In genomic region chr10:5496261-5497250, GRCh38 we compare ENCODE assay signal across 22 cellular contexts. TPM values are rescaled to one million over a fixed set of nuclear protein-coding genes. Genes with fewer than 3 reads are reported as not detected.
DNase-seq lines count a peak whose midpoint lies in the region; TF ChIP-seq lines count a peak whose summit lies in the region.
"Had no signal": no experiment of that assay in that cellular context is flagged by ENCODE, and none has a peak within 500 bp of the region (broad histone marks: within the 10 kb centered on the region; RNA-seq: fewer than 3 reads in every experiment).

No MANE protein-coding gene starts in this region.

- DNase-seq in activated effector memory CD4-positive, alpha-beta T cell treated with anti-CD3 and anti-CD28 coated beads, Interleukin-2, amount 50 U/mL, for 16 hours, result peak; percentile 49
- no peak for DNase-seq in activated effector memory CD4-positive, alpha-beta T cell treated with Interleukin-2 at 50 U/mL for 16 hours
- peak; percentile 50 for DNase-seq in coronary artery (ENCODE audit: low spot score)
- peak in 1 of 2 donors; percentile 71 for DNase-seq in suprapubic skin (ENCODE audit: low spot score in 2 of 2)
- no peak for DNase-seq in NCI-H1105 (lab: John Stamatoyannopoulos, UW)
- DNase-seq in NCI-H446 treated with DMSO at 0.1 percent for 48 hours (lab: John Stamatoyannopoulos, UW), result no peak
- DNase-seq in glomerular visceral epithelial cell (ENCODE audit: extremely low spot score), result no peak
- DNase-seq: 8988T; CD8-positive, alpha-beta T cell; DMS79 treated with DMSO at 0.1 percent for 48 hours; H9; MV-4-11; NCI-H1417 treated with DMSO at 0.1 percent for 48 hours; NCI-H2081; NCI-H510A; NCI-H82; PC-3; SK-N-SH had no signal

- no peak for TF ChIP-seq CTCF in coronary artery (IDR thresholded peaks at IDR 0.05)
- TF ChIP-seq CTCF in suprapubic skin (IDR thresholded peaks at IDR 0.05), result no peak

- H3K27me3 ChIP-seq in mucosa of stomach (ENCODE audit: control insufficient read depth, insufficient read depth, low read length) (no peaks in the 10 kb centered on the region), suprapubic skin (no peaks in the 10 kb centered on the region)

- no peak for TF ChIP-seq EP300 in suprapubic skin (IDR thresholded peaks at IDR 0.05)

- H3K36me3 ChIP-seq in mucosa of stomach (ENCODE audit: control insufficient read depth, insufficient read depth, low read length), result no peaks in the 10 kb centered on the region
- H3K36me3 ChIP-seq in suprapubic skin, result no peaks in the 10 kb centered on the region

- H3K27ac ChIP-seq in coronary artery (no peak overlapping the region), suprapubic skin (peak overlapping the region; percentile 82)

- H3K4me1 ChIP-seq in mucosa of stomach (ENCODE audit: control insufficient read depth, insufficient read depth, low read length) (peaks cover 30% of the 10 kb centered on the region), suprapubic skin (peaks cover 38% of the 10 kb centered on the region)

- WGBS in suprapubic skin, result 72% methylated on average over 11 of the region's 25 CpGs

- H3K9me3 ChIP-seq in mucosa of stomach (ENCODE audit: control insufficient read depth, low read length), result no peaks in the 10 kb centered on the region
- H3K9me3 ChIP-seq in suprapubic skin, result no peaks in the 10 kb centered on the region
- H3K9me3 ChIP-seq: SK-N-SH had no signal

- H3K4me3 ChIP-seq in coronary artery (no peak overlapping the region), mucosa of stomach (ENCODE audit: low read length) (no peak overlapping the region), suprapubic skin (peak overlapping the region; percentile 37)
- H3K4me3 ChIP-seq: GM12878 had no signal

- H3K9ac ChIP-seq in mucosa of stomach (ENCODE audit: low read length), result peak overlapping the region; percentile 40
- H3K9ac ChIP-seq: SK-N-SH had no signal

- TF ChIP-seq POLR2A in suprapubic skin (IDR thresholded peaks at IDR 0.05), result no peak

RNA-seq across cellular contexts. Expression of gene CALML5, which starts 2.8 kb away (rescaled TPM):
- 1,000 to 10,000 TPM in 3 of 4 donors, 100 to 1,000 TPM in 1; 429 to 3,135 (median 2,230) TPM for total RNA-seq in suprapubic skin
- total RNA-seq: CD8-positive, alpha-beta T cell; GM12878; H9; PC-3; Right ventricle myocardium inferior had no signal

RNA-seq across cellular contexts. Expression of gene CALML3, which starts 28.2 kb away (rescaled TPM):
- 100 to 1,000 TPM in 2 of 4 donors, 10 to 100 TPM in 2; 27.4 to 296 (median 105) TPM for total RNA-seq in suprapubic skin
- total RNA-seq: CD8-positive, alpha-beta T cell; GM12878; H9; HT1080; PC-3; Right ventricle myocardium inferior had no signal

Comparison
In these comparisons a context has a peak if more than half of its experiments do, and no peak if none do; other contexts are left out.
1. DNase-seq: peak in activated effector memory CD4-positive, alpha-beta T cell treated with anti-CD3 and anti-CD28 coated beads, Interleukin-2, amount 50 U/mL, for 16 hours (single experiment) and coronary artery (single experiment); none in activated effector memory CD4-positive, alpha-beta T cell treated with Interleukin-2 at 50 U/mL for 16 hours (single experiment), NCI-H1105 (single experiment), NCI-H446 treated with DMSO at 0.1 percent for 48 hours (single experiment) and glomerular visceral epithelial cell (single experiment).